In genomic region chr1:153977250-153978240, GRCh38 we compare ENCODE assay signal across 1 cellular context.
TF ChIP-seq lines count a peak whose summit lies in the region.

JTB (minus strand) TSS chr1:153977674; CDS start chr1:153977252, 422 bp downstream.

TF ChIP-seq in K562, 482 proteins besides CTCF, POLR2A, EP300 and RAD21 (continued from another document and continues in another):
- TF ChIP-seq, protein P1, sequence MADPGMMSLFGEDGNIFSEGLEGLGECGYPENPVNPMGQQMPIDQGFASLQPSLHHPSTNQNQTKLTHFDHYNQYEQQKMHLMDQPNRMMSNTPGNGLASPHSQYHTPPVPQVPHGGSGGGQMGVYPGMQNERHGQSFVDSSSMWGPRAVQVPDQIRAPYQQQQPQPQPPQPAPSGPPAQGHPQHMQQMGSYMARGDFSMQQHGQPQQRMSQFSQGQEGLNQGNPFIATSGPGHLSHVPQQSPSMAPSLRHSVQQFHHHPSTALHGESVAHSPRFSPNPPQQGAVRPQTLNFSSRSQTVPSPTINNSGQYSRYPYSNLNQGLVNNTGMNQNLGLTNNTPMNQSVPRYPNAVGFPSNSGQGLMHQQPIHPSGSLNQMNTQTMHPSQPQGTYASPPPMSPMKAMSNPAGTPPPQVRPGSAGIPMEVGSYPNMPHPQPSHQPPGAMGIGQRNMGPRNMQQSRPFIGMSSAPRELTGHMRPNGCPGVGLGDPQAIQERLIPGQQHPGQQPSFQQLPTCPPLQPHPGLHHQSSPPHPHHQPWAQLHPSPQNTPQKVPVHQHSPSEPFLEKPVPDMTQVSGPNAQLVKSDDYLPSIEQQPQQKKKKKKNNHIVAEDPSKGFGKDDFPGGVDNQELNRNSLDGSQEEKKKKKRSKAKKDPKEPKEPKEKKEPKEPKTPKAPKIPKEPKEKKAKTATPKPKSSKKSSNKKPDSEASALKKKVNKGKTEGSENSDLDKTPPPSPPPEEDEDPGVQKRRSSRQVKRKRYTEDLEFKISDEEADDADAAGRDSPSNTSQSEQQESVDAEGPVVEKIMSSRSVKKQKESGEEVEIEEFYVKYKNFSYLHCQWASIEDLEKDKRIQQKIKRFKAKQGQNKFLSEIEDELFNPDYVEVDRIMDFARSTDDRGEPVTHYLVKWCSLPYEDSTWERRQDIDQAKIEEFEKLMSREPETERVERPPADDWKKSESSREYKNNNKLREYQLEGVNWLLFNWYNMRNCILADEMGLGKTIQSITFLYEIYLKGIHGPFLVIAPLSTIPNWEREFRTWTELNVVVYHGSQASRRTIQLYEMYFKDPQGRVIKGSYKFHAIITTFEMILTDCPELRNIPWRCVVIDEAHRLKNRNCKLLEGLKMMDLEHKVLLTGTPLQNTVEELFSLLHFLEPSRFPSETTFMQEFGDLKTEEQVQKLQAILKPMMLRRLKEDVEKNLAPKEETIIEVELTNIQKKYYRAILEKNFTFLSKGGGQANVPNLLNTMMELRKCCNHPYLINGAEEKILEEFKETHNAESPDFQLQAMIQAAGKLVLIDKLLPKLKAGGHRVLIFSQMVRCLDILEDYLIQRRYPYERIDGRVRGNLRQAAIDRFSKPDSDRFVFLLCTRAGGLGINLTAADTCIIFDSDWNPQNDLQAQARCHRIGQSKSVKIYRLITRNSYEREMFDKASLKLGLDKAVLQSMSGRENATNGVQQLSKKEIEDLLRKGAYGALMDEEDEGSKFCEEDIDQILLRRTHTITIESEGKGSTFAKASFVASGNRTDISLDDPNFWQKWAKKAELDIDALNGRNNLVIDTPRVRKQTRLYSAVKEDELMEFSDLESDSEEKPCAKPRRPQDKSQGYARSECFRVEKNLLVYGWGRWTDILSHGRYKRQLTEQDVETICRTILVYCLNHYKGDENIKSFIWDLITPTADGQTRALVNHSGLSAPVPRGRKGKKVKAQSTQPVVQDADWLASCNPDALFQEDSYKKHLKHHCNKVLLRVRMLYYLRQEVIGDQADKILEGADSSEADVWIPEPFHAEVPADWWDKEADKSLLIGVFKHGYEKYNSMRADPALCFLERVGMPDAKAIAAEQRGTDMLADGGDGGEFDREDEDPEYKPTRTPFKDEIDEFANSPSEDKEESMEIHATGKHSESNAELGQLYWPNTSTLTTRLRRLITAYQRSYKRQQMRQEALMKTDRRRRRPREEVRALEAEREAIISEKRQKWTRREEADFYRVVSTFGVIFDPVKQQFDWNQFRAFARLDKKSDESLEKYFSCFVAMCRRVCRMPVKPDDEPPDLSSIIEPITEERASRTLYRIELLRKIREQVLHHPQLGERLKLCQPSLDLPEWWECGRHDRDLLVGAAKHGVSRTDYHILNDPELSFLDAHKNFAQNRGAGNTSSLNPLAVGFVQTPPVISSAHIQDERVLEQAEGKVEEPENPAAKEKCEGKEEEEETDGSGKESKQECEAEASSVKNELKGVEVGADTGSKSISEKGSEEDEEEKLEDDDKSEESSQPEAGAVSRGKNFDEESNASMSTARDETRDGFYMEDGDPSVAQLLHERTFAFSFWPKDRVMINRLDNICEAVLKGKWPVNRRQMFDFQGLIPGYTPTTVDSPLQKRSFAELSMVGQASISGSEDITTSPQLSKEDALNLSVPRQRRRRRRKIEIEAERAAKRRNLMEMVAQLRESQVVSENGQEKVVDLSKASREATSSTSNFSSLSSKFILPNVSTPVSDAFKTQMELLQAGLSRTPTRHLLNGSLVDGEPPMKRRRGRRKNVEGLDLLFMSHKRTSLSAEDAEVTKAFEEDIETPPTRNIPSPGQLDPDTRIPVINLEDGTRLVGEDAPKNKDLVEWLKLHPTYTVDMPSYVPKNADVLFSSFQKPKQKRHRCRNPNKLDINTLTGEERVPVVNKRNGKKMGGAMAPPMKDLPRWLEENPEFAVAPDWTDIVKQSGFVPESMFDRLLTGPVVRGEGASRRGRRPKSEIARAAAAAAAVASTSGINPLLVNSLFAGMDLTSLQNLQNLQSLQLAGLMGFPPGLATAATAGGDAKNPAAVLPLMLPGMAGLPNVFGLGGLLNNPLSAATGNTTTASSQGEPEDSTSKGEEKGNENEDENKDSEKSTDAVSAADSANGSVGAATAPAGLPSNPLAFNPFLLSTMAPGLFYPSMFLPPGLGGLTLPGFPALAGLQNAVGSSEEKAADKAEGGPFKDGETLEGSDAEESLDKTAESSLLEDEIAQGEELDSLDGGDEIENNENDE (IDR thresholded peaks at IDR 0.05; ENCODE audit: low read depth, low read length) = no peak
- TF ChIP-seq ZNF134 (CRISPR knock-in tag; conservative IDR thresholded peaks at IDR 0.05) = no peak
- no peak for TF ChIP-seq ZNF41 (CRISPR knock-in tag; conservative IDR thresholded peaks at IDR 0.05)
- peak; percentile 76 for TF ChIP-seq L3MBTL2 (IDR thresholded peaks at IDR 0.05)
- TF ChIP-seq ELK1 (CRISPR knock-in tag; IDR thresholded peaks at IDR 0.05) = no peak
- TF ChIP-seq ZNF699 (CRISPR knock-in tag; IDR thresholded peaks at IDR 0.05; ENCODE audit: insufficient replicate concordance) = no peak
- TF ChIP-seq ZNF133 (CRISPR knock-in tag; IDR thresholded peaks at IDR 0.05) = no peak
- no peak for TF ChIP-seq FUS (optimal IDR thresholded peaks at IDR 0.05; ENCODE audit: low read depth, low read length)
- no peak for TF ChIP-seq ZNF740 (CRISPR knock-in tag; IDR thresholded peaks at IDR 0.05)
- no peak for TF ChIP-seq ZNF740 (tag; IDR thresholded peaks at IDR 0.05)
- TF ChIP-seq CHD2 (IDR thresholded peaks at IDR 0.05; ENCODE audit: low read depth, low read length) = no peak
- TF ChIP-seq ZNF717 (CRISPR knock-in tag; IDR thresholded peaks at IDR 0.05) = no peak
- no peak for TF ChIP-seq NFE2 (IDR thresholded peaks at IDR 0.05; ENCODE audit: low read depth)
- no peak for TF ChIP-seq BRCA1 (IDR thresholded peaks at IDR 0.05)
- no peak for TF ChIP-seq BRCA1 (CRISPR knock-in tag; IDR thresholded peaks at IDR 0.05)
- peak; percentile 74; the same call in 1 of the 2 replicates for TF ChIP-seq PML (IDR thresholded peaks at IDR 0.05; ENCODE audit: low read length)
- TF ChIP-seq DMBX1 (CRISPR knock-in tag; IDR thresholded peaks at IDR 0.05; ENCODE audit: borderline replicate concordance) = peak; percentile 15; the same call in 1 of the 2 replicates
- TF ChIP-seq, protein P2, sequence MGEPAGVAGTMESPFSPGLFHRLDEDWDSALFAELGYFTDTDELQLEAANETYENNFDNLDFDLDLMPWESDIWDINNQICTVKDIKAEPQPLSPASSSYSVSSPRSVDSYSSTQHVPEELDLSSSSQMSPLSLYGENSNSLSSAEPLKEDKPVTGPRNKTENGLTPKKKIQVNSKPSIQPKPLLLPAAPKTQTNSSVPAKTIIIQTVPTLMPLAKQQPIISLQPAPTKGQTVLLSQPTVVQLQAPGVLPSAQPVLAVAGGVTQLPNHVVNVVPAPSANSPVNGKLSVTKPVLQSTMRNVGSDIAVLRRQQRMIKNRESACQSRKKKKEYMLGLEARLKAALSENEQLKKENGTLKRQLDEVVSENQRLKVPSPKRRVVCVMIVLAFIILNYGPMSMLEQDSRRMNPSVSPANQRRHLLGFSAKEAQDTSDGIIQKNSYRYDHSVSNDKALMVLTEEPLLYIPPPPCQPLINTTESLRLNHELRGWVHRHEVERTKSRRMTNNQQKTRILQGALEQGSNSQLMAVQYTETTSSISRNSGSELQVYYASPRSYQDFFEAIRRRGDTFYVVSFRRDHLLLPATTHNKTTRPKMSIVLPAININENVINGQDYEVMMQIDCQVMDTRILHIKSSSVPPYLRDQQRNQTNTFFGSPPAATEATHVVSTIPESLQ (CRISPR knock-in tag; IDR thresholded peaks at IDR 0.05) = no peak; the same call in 1 of the 2 replicates
- TF ChIP-seq HLTF (IDR thresholded peaks at IDR 0.05) = no peak
- TF ChIP-seq SREBF2 (CRISPR knock-in tag; IDR thresholded peaks at IDR 0.05) = no peak
- TF ChIP-seq HDAC3 (IDR thresholded peaks at IDR 0.05; ENCODE audit: borderline replicate concordance, partially characterized antibody) = no peak
- no peak for TF ChIP-seq XRCC5 (IDR thresholded peaks at IDR 0.05; ENCODE audit: low read depth, low read length)
- no peak for TF ChIP-seq CHD4 (IDR thresholded peaks at IDR 0.05; ENCODE audit: insufficient read depth, insufficient replicate concordance, low read depth, low read length, poor library complexity, severe bottlenecking)
- no peak for TF ChIP-seq TFAM (CRISPR knock-in tag; conservative IDR thresholded peaks at IDR 0.05)
- TF ChIP-seq NR3C1 (CRISPR knock-in tag; IDR thresholded peaks at IDR 0.05) = 0 out of 2 replicates have a peak, but pooled peaks have one; percentile 49
- TF ChIP-seq, protein P3, sequence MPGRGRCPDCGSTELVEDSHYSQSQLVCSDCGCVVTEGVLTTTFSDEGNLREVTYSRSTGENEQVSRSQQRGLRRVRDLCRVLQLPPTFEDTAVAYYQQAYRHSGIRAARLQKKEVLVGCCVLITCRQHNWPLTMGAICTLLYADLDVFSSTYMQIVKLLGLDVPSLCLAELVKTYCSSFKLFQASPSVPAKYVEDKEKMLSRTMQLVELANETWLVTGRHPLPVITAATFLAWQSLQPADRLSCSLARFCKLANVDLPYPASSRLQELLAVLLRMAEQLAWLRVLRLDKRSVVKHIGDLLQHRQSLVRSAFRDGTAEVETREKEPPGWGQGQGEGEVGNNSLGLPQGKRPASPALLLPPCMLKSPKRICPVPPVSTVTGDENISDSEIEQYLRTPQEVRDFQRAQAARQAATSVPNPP (IDR thresholded peaks at IDR 0.05; ENCODE audit: borderline replicate concordance, insufficient read depth, insufficient read length) = no peak
- 0 out of 2 replicates have a peak, but pooled peaks have one; percentile 23 for TF ChIP-seq E2F3 (CRISPR knock-in tag; IDR thresholded peaks at IDR 0.05)
- no peak for TF ChIP-seq SAFB2 (IDR thresholded peaks at IDR 0.05; ENCODE audit: borderline replicate concordance, low read depth, low read length, severe bottlenecking)
- TF ChIP-seq SIRT6 (IDR thresholded peaks at IDR 0.05; ENCODE audit: low read depth, low read length) = no peak
- no peak for TF ChIP-seq MCM5 (IDR thresholded peaks at IDR 0.05; ENCODE audit: low read depth)
- TF ChIP-seq ZNF76 (CRISPR knock-in tag; IDR thresholded peaks at IDR 0.05; ENCODE audit: borderline replicate concordance) = 0 out of 2 replicates have a peak, but pooled peaks have one; percentile 23
- TF ChIP-seq, protein P4, sequence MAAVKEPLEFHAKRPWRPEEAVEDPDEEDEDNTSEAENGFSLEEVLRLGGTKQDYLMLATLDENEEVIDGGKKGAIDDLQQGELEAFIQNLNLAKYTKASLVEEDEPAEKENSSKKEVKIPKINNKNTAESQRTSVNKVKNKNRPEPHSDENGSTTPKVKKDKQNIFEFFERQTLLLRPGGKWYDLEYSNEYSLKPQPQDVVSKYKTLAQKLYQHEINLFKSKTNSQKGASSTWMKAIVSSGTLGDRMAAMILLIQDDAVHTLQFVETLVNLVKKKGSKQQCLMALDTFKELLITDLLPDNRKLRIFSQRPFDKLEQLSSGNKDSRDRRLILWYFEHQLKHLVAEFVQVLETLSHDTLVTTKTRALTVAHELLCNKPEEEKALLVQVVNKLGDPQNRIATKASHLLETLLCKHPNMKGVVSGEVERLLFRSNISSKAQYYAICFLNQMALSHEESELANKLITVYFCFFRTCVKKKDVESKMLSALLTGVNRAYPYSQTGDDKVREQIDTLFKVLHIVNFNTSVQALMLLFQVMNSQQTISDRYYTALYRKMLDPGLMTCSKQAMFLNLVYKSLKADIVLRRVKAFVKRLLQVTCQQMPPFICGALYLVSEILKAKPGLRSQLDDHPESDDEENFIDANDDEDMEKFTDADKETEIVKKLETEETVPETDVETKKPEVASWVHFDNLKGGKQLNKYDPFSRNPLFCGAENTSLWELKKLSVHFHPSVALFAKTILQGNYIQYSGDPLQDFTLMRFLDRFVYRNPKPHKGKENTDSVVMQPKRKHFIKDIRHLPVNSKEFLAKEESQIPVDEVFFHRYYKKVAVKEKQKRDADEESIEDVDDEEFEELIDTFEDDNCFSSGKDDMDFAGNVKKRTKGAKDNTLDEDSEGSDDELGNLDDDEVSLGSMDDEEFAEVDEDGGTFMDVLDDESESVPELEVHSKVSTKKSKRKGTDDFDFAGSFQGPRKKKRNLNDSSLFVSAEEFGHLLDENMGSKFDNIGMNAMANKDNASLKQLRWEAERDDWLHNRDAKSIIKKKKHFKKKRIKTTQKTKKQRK (IDR thresholded peaks at IDR 0.05; ENCODE audit: borderline replicate concordance, low read depth, low read length) = no peak
- TF ChIP-seq MECOM (CRISPR knock-in tag; IDR thresholded peaks at IDR 0.05) = no peak
- TF ChIP-seq SMAD2 (IDR thresholded peaks at IDR 0.05; ENCODE audit: low read depth, low read length) = no peak
- TF ChIP-seq HDAC2 (IDR thresholded peaks at IDR 0.05) = no peak; the same call in 1 of the 2 replicates
- TF ChIP-seq POLR2G (IDR thresholded peaks at IDR 0.05; ENCODE audit: low read depth, low read length) = peak; percentile 98
